Comparison of ENCODE assay signal across 1 cellular context in the genomic region with DNA sequence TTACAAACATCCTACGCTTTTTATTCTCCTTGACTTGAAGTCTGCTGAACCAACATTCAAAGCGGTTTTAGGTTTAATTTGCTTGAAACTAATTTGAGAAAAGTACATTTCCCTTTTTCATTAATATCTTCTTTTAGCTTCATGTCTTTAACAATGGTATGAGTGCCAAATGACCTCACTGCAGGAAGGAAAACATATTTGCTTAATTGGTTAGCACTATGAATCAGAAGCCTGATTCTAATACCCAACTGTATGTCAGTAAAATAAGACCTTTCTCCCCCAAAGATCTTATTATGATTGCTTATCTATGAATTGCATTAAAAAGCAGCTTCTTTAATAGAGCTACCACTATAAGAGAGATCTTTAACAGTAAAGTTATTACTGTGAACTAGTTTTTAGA.
TF ChIP-seq lines count a peak whose summit lies in the region.

No MANE protein-coding gene starts in this region.

TF ChIP-seq in HepG2, 621 proteins besides CTCF, POLR2A, EP300 and RAD21:
- TF ChIP-seq NRL (CRISPR knock-in tag; IDR thresholded peaks at IDR 0.05; ENCODE audit: borderline replicate concordance) = no peak
- TF ChIP-seq JUND (CRISPR knock-in tag; IDR thresholded peaks at IDR 0.05) = no peak
- no peak for TF ChIP-seq ZNF407 (CRISPR knock-in tag; IDR thresholded peaks at IDR 0.05; ENCODE audit: not compliant biosample characterization)
- no peak for TF ChIP-seq MIER3 (CRISPR knock-in tag; IDR thresholded peaks at IDR 0.05; ENCODE audit: borderline replicate concordance)
- TF ChIP-seq ZNF782 (CRISPR knock-in tag; IDR thresholded peaks at IDR 0.05; ENCODE audit: borderline replicate concordance) = no peak
- TF ChIP-seq ZNF451 (CRISPR knock-in tag; IDR thresholded peaks at IDR 0.05) = no peak
- no peak for TF ChIP-seq ESRRA (CRISPR knock-in tag; IDR thresholded peaks at IDR 0.05; ENCODE audit: low read depth)
- no peak for TF ChIP-seq ZNF441 (CRISPR knock-in tag; IDR thresholded peaks at IDR 0.05; ENCODE audit: borderline replicate concordance)
- TF ChIP-seq, protein P1, sequence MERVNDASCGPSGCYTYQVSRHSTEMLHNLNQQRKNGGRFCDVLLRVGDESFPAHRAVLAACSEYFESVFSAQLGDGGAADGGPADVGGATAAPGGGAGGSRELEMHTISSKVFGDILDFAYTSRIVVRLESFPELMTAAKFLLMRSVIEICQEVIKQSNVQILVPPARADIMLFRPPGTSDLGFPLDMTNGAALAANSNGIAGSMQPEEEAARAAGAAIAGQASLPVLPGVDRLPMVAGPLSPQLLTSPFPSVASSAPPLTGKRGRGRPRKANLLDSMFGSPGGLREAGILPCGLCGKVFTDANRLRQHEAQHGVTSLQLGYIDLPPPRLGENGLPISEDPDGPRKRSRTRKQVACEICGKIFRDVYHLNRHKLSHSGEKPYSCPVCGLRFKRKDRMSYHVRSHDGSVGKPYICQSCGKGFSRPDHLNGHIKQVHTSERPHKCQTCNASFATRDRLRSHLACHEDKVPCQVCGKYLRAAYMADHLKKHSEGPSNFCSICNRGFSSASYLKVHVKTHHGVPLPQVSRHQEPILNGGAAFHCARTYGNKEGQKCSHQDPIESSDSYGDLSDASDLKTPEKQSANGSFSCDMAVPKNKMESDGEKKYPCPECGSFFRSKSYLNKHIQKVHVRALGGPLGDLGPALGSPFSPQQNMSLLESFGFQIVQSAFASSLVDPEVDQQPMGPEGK (CRISPR knock-in tag; IDR thresholded peaks at IDR 0.05) = no peak
- TF ChIP-seq THRA (CRISPR knock-in tag; IDR thresholded peaks at IDR 0.05; ENCODE audit: borderline replicate concordance) = no peak
- TF ChIP-seq KMT2B (CRISPR knock-in tag; IDR thresholded peaks at IDR 0.05) = no peak
- TF ChIP-seq ZNF264 (CRISPR knock-in tag; IDR thresholded peaks at IDR 0.05) = no peak
- no peak for TF ChIP-seq IKZF1 (IDR thresholded peaks at IDR 0.05)
- TF ChIP-seq KLF11 (CRISPR knock-in tag; IDR thresholded peaks at IDR 0.05) = no peak
- no peak for TF ChIP-seq ZNF670 (CRISPR knock-in tag; IDR thresholded peaks at IDR 0.05; ENCODE audit: borderline replicate concordance)
- TF ChIP-seq U2AF1 (optimal IDR thresholded peaks at IDR 0.05; ENCODE audit: low read depth, low read length) = no peak
